In genomic region chr17:2044263-2044894, GRCh38 we compare ENCODE assay signal across 20 cellular contexts. TPM values are rescaled to one million over a fixed set of nuclear protein-coding genes. Genes with fewer than 3 reads are reported as not detected.
DNase-seq lines count a peak whose midpoint lies in the region; ATAC-seq, FAIRE-seq and TF ChIP-seq lines count a peak whose summit lies in the region.
"Had no signal": no experiment of that assay in that cellular context is flagged by ENCODE, and none has a peak within 500 bp of the region (broad histone marks: within the 10 kb centered on the region; RNA-seq: fewer than 3 reads in every experiment).

No MANE protein-coding gene starts in this region.

- 0 out of 2 replicates have a peak, but pooled peaks have one; percentile 5 for TF ChIP-seq POLR2A in A549 (IDR thresholded peaks at IDR 0.05; ENCODE audit: low read length)

- peak overlapping the region; percentile 28 to 94 (median 62) for H3K4me3 Mint-ChIP-seq in CD4-positive, CD25-positive, alpha-beta regulatory T cell
- no peak overlapping the region for H3K4me3 Mint-ChIP-seq in activated naive CD8-positive, alpha-beta T cell treated with anti-CD3 and anti-CD28 coated beads for 36 hours
- peak overlapping the region in 4 of 10 donors; percentile 19 to 93 (median 49) for H3K4me3 Mint-ChIP-seq in naive thymus-derived CD8-positive, alpha-beta T cell

- CTCF ChIA-PET in A549 (lab: Yijun Ruan, JAX), result interaction anchor here (1.1 to 16.1 kb wide), 5 partner anchors 13 to 201 kb away, joined by 4 to 224 read pairs (median 37); partner anchors contain the start of genes DPH1, HIC1 and RTN4RL1

- H3K36me3 ChIP-seq in CD4-positive, CD25-positive, alpha-beta regulatory T cell (ENCODE audit: control insufficient read depth, insufficient read depth, low read length), result peaks cover 6% of the 10 kb centered on the region

- H3K27me3 Mint-ChIP-seq in CD4-positive, CD25-positive, alpha-beta regulatory T cell, result no peaks in the 10 kb centered on the region
- peaks cover 12% of the 10 kb centered on the region for H3K27me3 Mint-ChIP-seq in activated naive CD8-positive, alpha-beta T cell treated with anti-CD3 and anti-CD28 coated beads for 36 hours
- peaks cover 0 to 2% (median 0%) of the 10 kb centered on the region in 5 donors for H3K27me3 Mint-ChIP-seq in naive thymus-derived CD8-positive, alpha-beta T cell

- no peaks in the 10 kb centered on the region for H3K27me3 ChIP-seq in CD4-positive, CD25-positive, alpha-beta regulatory T cell (ENCODE audit: control insufficient read depth, insufficient read depth, low read length)
- H3K27me3 ChIP-seq: ascending aorta, thyroid gland had no signal

- peaks cover 0 to 2% (median 0%) of the 10 kb centered on the region in 7 donors for H3K9me3 Mint-ChIP-seq in CD4-positive, CD25-positive, alpha-beta regulatory T cell
- H3K9me3 Mint-ChIP-seq in activated naive CD8-positive, alpha-beta T cell treated with anti-CD3 and anti-CD28 coated beads for 36 hours, result no peaks in the 10 kb centered on the region
- H3K9me3 Mint-ChIP-seq in naive thymus-derived CD8-positive, alpha-beta T cell, result no peaks in the 10 kb centered on the region

- no peak overlapping the region for H3K4me3 ChIP-seq in A549
- H3K4me3 ChIP-seq in CD4-positive, CD25-positive, alpha-beta regulatory T cell (ENCODE audit: low read depth, low read length), result no peak overlapping the region
- H3K4me3 ChIP-seq: ascending aorta, thyroid gland had no signal

- H3K4me1 ChIP-seq in A549, result peaks cover 31% of the 10 kb centered on the region
- H3K4me1 ChIP-seq in CD4-positive, CD25-positive, alpha-beta regulatory T cell (ENCODE audit: control insufficient read depth, insufficient read depth, low read length, poor library complexity, severe bottlenecking), result peaks cover 27% of the 10 kb centered on the region

- peaks cover 5 to 41% (median 18%) of the 10 kb centered on the region in 4 donors for H3K4me1 Mint-ChIP-seq in CD4-positive, CD25-positive, alpha-beta regulatory T cell
- peaks cover 26% of the 10 kb centered on the region for H3K4me1 Mint-ChIP-seq in activated naive CD8-positive, alpha-beta T cell treated with anti-CD3 and anti-CD28 coated beads for 36 hours
- peaks cover 11 to 34% (median 28%) of the 10 kb centered on the region in 4 donors for H3K4me1 Mint-ChIP-seq in naive thymus-derived CD8-positive, alpha-beta T cell

- H3K27ac Mint-ChIP-seq in CD4-positive, CD25-positive, alpha-beta regulatory T cell, result no peak overlapping the region
- H3K27ac Mint-ChIP-seq in activated naive CD8-positive, alpha-beta T cell treated with anti-CD3 and anti-CD28 coated beads for 36 hours, result peak overlapping the region; percentile 3
- H3K27ac Mint-ChIP-seq in naive thymus-derived CD8-positive, alpha-beta T cell, result peak overlapping the region in 9 of 10 donors; percentile 10 to 80 (median 62)

- no peak for TF ChIP-seq CTCF in A549 (IDR thresholded peaks at IDR 0.05)

- TF ChIP-seq EP300 in A549 (IDR thresholded peaks at IDR 0.05), result no peak

- POLR2A ChIA-PET in A549 (lab: Yijun Ruan, JAX), result interaction anchor here (0.7 to 1.2 kb wide), 2 partner anchors 136 to 328 kb away, joined by 3 read pairs; no protein-coding TSS in a partner anchor
- POLR2A ChIA-PET in naive thymus-derived CD8-positive, alpha-beta T cell (lab: Charles Lee), result interaction anchor here (0.7 to 1.4 kb wide), 5 partner anchors 13 to 292 kb away, joined by 3 to 5 read pairs (median 3); partner anchors contain the start of genes SMG6 and TSR1

- peaks cover 4% of the 10 kb centered on the region for H3K36me3 Mint-ChIP-seq in CD4-positive, CD25-positive, alpha-beta regulatory T cell
- H3K36me3 Mint-ChIP-seq in activated naive CD8-positive, alpha-beta T cell treated with anti-CD3 and anti-CD28 coated beads for 36 hours, result peaks cover 17% of the 10 kb centered on the region
- peaks cover 0 to 25% (median 3%) of the 10 kb centered on the region in 3 donors for H3K36me3 Mint-ChIP-seq in naive thymus-derived CD8-positive, alpha-beta T cell

- 88% methylated on average over 5 of the region's 5 CpGs for WGBS in A549 (ENCODE audit: missing lambda C conversion rate)

- H3K9me3 ChIP-seq in A549, result no peaks in the 10 kb centered on the region
- H3K9me3 ChIP-seq in CD4-positive, CD25-positive, alpha-beta regulatory T cell (ENCODE audit: control insufficient read depth in 2 of 2, low read length in 2 of 2), result no peaks in the 10 kb centered on the region
- H3K9me3 ChIP-seq: ascending aorta, thyroid gland had no signal

- no peak for FAIRE-seq in A549 (lab: Jason Lieb, UNC)

- no peak overlapping the region for H3K4me2 ChIP-seq in A549

- no peak overlapping the region for H3K27ac ChIP-seq in A549
- H3K27ac ChIP-seq in CD4-positive, CD25-positive, alpha-beta regulatory T cell (ENCODE audit: insufficient read depth, low read length, poor library complexity, severe bottlenecking), result no peak overlapping the region
- H3K27ac ChIP-seq: C4-2B, thyroid gland had no signal

- no peak for ATAC-seq in A549
- no peak for ATAC-seq in CD4-positive, CD25-positive, alpha-beta regulatory T cell (ENCODE audit: low read depth in 2 of 2)
- ATAC-seq in naive thymus-derived CD8-positive, alpha-beta T cell, result no peak
- no peak for ATAC-seq in HG03108 (IDR thresholded peaks at IDR 0.05; ENCODE audit: unreplicated experiment)
- ATAC-seq: Panc1, sciatic nerve had no signal

- TF ChIP-seq RAD21 in A549 (conservative IDR thresholded peaks at IDR 0.05 in 1 of 2, IDR thresholded peaks at IDR 0.05 in 1 of 2), result no peak

- DNase-seq in A549 (ENCODE audit: low read depth in 1 of 2, low spot score in 1 of 2), result no peak
- DNase-seq in CD4-positive, CD25-positive, alpha-beta regulatory T cell, result no peak
- no peak for DNase-seq in activated naive CD8-positive, alpha-beta T cell treated with anti-CD3 and anti-CD28 coated beads for 36 hours
- DNase-seq in naive thymus-derived CD8-positive, alpha-beta T cell, result no peak
- no peak for DNase-seq in GM19238 (ENCODE audit: insufficient read length, low spot score)
- DNase-seq in HUDEP-2 (lab: John Stamatoyannopoulos, UW; ENCODE audit: unreplicated experiment in 76 of 76), result no peak
- DNase-seq: activated gamma-delta T cell, cortex of kidney, DMS79 treated with DMSO at 0.1 percent for 48 hours, erythroblast, MV-4-11, NCI-H2081, NCI-H524 treated with DMSO at 0.1 percent for 48 hours, nucleus accumbens, thyroid gland had no signal

TF ChIP-seq in A549, 52 proteins besides CTCF, POLR2A, EP300 and RAD21 (continues in another document):
- TF ChIP-seq NPAS2 (CRISPR knock-in tag; IDR thresholded peaks at IDR 0.05; ENCODE audit: borderline replicate concordance), result no peak
- no peak for TF ChIP-seq PHF8 (IDR thresholded peaks at IDR 0.05; ENCODE audit: borderline replicate concordance, low read depth)
- TF ChIP-seq CHD4 (IDR thresholded peaks at IDR 0.05; ENCODE audit: borderline replicate concordance), result no peak

RNA-seq across cellular contexts. Expression of gene OVCA2, which starts 2.6 kb away (rescaled TPM):
- 66.3 and 73.1 TPM in 2 replicates for polyA plus RNA-seq in A549 (2011; rRNA removed)
- 77.8 and 108 TPM in 2 replicates for polyA plus RNA-seq in A549 (2012; cell fraction: cytosol; rRNA removed)
- 46.6 and 48.1 TPM in 2 replicates for polyA plus RNA-seq in A549 (2012; cell fraction: nucleus; rRNA removed)
- polyA plus RNA-seq in A549 (2017; fragmentation: RNase III; extraction: RNeasy Plus Mini Kit Qiagen cat#74134 plus additional on column Dnase treatment), result 54.3 to 56.6 TPM (median 54.6 TPM) in 3 replicates
- polyA minus RNA-seq in A549 (2011; rRNA and poly(A)+ RNA removed), result 60.6 and 72.6 TPM in 2 replicates
- 30.8 TPM for total RNA-seq in CD4-positive, CD25-positive, alpha-beta regulatory T cell
- 100 to 1,000 TPM in 1 of 4 donors, 10 to 100 TPM in 3; 64.3 to 106 (median 80.2) TPM for polyA plus RNA-seq in CD4-positive, CD25-positive, alpha-beta regulatory T cell
- 10 to 100 TPM; 38.4 to 39.0 TPM for total RNA-seq in activated naive CD8-positive, alpha-beta T cell treated with anti-CD3 and anti-CD28 coated beads for 36 hours
- 10 to 100 TPM; 30.8 to 32.6 TPM for total RNA-seq in naive thymus-derived CD8-positive, alpha-beta T cell
- 10 to 100 TPM; 43.9 to 49.1 (median 45.8) TPM for polyA plus RNA-seq in naive thymus-derived CD8-positive, alpha-beta T cell

RNA-seq across cellular contexts. Expression of gene HIC1, which starts 10.5 kb away (rescaled TPM):
- polyA plus RNA-seq in A549 (2011; rRNA removed), result 0.13 and 0.28 TPM in 2 replicates
- 0.37 and 0.43 TPM in 2 replicates for polyA plus RNA-seq in A549 (2012; cell fraction: cytosol; rRNA removed)
- polyA plus RNA-seq in A549 (2012; cell fraction: nucleus; rRNA removed), result 1.7 and 2.1 TPM in 2 replicates
- polyA plus RNA-seq in A549 (2017; fragmentation: RNase III; extraction: RNeasy Plus Mini Kit Qiagen cat#74134 plus additional on column Dnase treatment), result 0.70 to 1.5 TPM (median 1.3 TPM) in 3 replicates
- 0.29 and 0.58 TPM in 2 replicates for polyA minus RNA-seq in A549 (2011; rRNA and poly(A)+ RNA removed)
- total RNA-seq in CD4-positive, CD25-positive, alpha-beta regulatory T cell, result 1.3 TPM
- polyA plus RNA-seq in CD4-positive, CD25-positive, alpha-beta regulatory T cell, result under 1 TPM in 3 of 4 donors, not detected in 1; 0.14 to 0.75 (median 0.54) TPM
- total RNA-seq in activated naive CD8-positive, alpha-beta T cell treated with anti-CD3 and anti-CD28 coated beads for 36 hours, result 10 to 100 TPM; 36.7 to 37.8 TPM
- 1 to 10 TPM; 1.5 to 1.6 TPM for total RNA-seq in naive thymus-derived CD8-positive, alpha-beta T cell
- under 1 TPM in 2 of 3 donors, not detected in 1; 0.08 to 0.10 TPM for polyA plus RNA-seq in naive thymus-derived CD8-positive, alpha-beta T cell

RNA-seq across cellular contexts. Expression of gene DPH1, which starts 14.4 kb away (rescaled TPM):
- polyA plus RNA-seq in A549 (2011; rRNA removed) (25.5 and 33.0 TPM in 2 replicates), A549 (2017; fragmentation: RNase III; extraction: RNeasy Plus Mini Kit Qiagen cat#74134 plus additional on column Dnase treatment) (33.6 to 42.4 TPM (median 34.4 TPM) in 3 replicates)
- 44.9 and 53.6 TPM in 2 replicates for polyA plus RNA-seq in A549 (2012; cell fraction: cytosol; rRNA removed)
- 178 and 193 TPM in 2 replicates for polyA plus RNA-seq in A549 (2012; cell fraction: nucleus; rRNA removed)
- polyA minus RNA-seq in A549 (2011; rRNA and poly(A)+ RNA removed), result 52.9 and 61.5 TPM in 2 replicates
- total RNA-seq in CD4-positive, CD25-positive, alpha-beta regulatory T cell, result 70.0 TPM
- polyA plus RNA-seq in CD4-positive, CD25-positive, alpha-beta regulatory T cell, result 10 to 100 TPM; 32.4 to 40.4 (median 36.4) TPM
- 10 to 100 TPM; 34.7 to 35.3 TPM for total RNA-seq in activated naive CD8-positive, alpha-beta T cell treated with anti-CD3 and anti-CD28 coated beads for 36 hours
- total RNA-seq in naive thymus-derived CD8-positive, alpha-beta T cell, result 100 to 1,000 TPM; 124 TPM
- polyA plus RNA-seq in naive thymus-derived CD8-positive, alpha-beta T cell, result 10 to 100 TPM; 26.6 to 47.0 (median 35.5) TPM

RNA-seq across cellular contexts. Expression of gene RTN4RL1, which starts 19.2 kb away (rescaled TPM):
- polyA plus RNA-seq in A549 (2011; rRNA removed) (0.39 and 0.46 TPM in 2 replicates), A549 (2017; fragmentation: RNase III; extraction: RNeasy Plus Mini Kit Qiagen cat#74134 plus additional on column Dnase treatment) (1.4 to 1.8 TPM (median 1.5 TPM) in 3 replicates)
- polyA plus RNA-seq in A549 (2012; cell fraction: cytosol; rRNA removed), result 0.96 and 1.8 TPM in 2 replicates
- 1.8 and 2.1 TPM in 2 replicates for polyA plus RNA-seq in A549 (2012; cell fraction: nucleus; rRNA removed)
- 0.44 and 0.45 TPM in 2 replicates for polyA minus RNA-seq in A549 (2011; rRNA and poly(A)+ RNA removed)
- 0.35 TPM for total RNA-seq in CD4-positive, CD25-positive, alpha-beta regulatory T cell
- under 1 TPM in 2 of 4 donors, not detected in 2; 0.14 to 0.28 TPM for polyA plus RNA-seq in CD4-positive, CD25-positive, alpha-beta regulatory T cell
- under 1 TPM; 0.64 to 0.80 TPM for total RNA-seq in activated naive CD8-positive, alpha-beta T cell treated with anti-CD3 and anti-CD28 coated beads for 36 hours
- under 1 TPM; 0.41 to 0.57 TPM for total RNA-seq in naive thymus-derived CD8-positive, alpha-beta T cell
- under 1 TPM; 0.25 to 0.44 (median 0.35) TPM for polyA plus RNA-seq in naive thymus-derived CD8-positive, alpha-beta T cell

Comparison
In these comparisons a context has a peak if more than half of its experiments do, and no peak if none do; other contexts are left out.
1. H3K27ac Mint-ChIP-seq: peak in activated naive CD8-positive, alpha-beta T cell treated with anti-CD3 and anti-CD28 coated beads for 36 hours (single experiment) and naive thymus-derived CD8-positive, alpha-beta T cell (9 of 10); none in CD4-positive, CD25-positive, alpha-beta regulatory T cell (0 of 3).
2. RNA of gene HIC1, which starts 10.5 kb away (total RNA-seq): 36.7 to 37.8 TPM in activated naive CD8-positive, alpha-beta T cell treated with anti-CD3 and anti-CD28 coated beads for 36 hours; 1.5 to 1.6 TPM in naive thymus-derived CD8-positive, alpha-beta T cell and 1.3 TPM in CD4-positive, CD25-positive, alpha-beta regulatory T cell (single experiment); every median in the first group is over 10 times any median in the second.